1 cellular context compared by ENCODE assay signal in the genomic region with DNA sequence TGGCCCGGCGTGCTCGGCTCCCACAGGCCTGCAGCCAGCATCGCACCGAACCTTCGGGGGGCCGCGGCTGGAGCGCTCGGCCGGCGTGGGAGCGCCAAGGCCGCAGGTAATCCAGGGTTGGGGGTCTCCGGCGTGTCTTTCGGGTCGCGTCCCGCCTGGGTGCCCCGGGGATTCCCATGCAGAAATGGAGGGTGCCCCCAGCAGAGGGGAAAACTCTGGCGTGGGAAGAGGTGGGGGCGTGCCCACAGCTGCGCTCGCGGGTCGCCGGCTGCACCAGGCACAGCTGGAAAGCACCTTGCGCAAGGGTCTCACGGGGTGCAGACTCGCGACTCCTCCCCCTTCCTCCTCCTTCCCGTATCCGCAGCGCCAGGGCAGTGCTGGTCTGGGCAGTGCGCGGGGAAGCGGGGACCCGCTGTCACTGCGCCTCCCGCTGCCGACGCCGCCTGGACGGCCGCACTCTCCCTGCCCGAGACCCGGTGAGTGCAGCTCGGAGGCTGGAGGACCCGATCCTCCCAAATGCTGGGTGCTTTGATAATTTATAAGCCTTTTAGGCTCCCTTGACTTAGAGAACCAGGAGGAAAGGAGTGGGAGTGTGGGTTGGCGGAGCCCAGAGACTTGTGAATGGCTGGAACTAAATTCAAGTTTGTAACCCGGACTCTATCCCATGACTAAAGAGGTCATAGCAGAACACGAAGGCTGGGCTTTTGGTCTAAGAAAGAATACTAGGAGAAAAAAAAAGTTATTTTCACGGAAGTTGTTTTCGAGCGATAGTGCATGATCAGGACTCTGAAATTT.
A peak's percentile ranks its signal among the peaks of the same experiment; 100 is the strongest.
TF ChIP-seq lines count a peak whose summit lies in the region.

No MANE protein-coding gene starts in this region.

TF ChIP-seq in HEK293, 187 proteins besides CTCF, POLR2A, EP300 and RAD21 (continued from another document):
- TF ChIP-seq ZNF837 (tag by site-specific recombination; IDR thresholded peaks at IDR 0.05) (no peak), ZNF571 (tag by site-specific recombination; IDR thresholded peaks at IDR 0.05) (no peak), ZNF16 (tag by site-specific recombination; IDR thresholded peaks at IDR 0.05; ENCODE audit: low read depth) (no peak), ZNF610 (tag by site-specific recombination; IDR thresholded peaks at IDR 0.05; ENCODE audit: borderline replicate concordance) (no peak), ZNF2 (tag by site-specific recombination; IDR thresholded peaks at IDR 0.05) (peak; percentile 35; the same call in 1 of the 2 replicates), ZNF596 (tag by site-specific recombination; IDR thresholded peaks at IDR 0.05) (no peak), ZNF549 (tag by site-specific recombination; IDR thresholded peaks at IDR 0.05) (no peak), ZNF138 (tag by site-specific recombination; IDR thresholded peaks at IDR 0.05; ENCODE audit: borderline replicate concordance) (no peak), ZSCAN16 (tag by site-specific recombination; IDR thresholded peaks at IDR 0.05) (no peak), SALL2 (tag by site-specific recombination; IDR thresholded peaks at IDR 0.05; ENCODE audit: borderline replicate concordance) (no peak), ZBTB21 (tag by site-specific recombination; IDR thresholded peaks at IDR 0.05) (no peak), ZBTB17 (tag by site-specific recombination; IDR thresholded peaks at IDR 0.05) (peak; percentile 64), GLI4 (tag by site-specific recombination; IDR thresholded peaks at IDR 0.05) (no peak), ZNF174 (tag by site-specific recombination; IDR thresholded peaks at IDR 0.05) (no peak), ZNF366 (tag by site-specific recombination; conservative IDR thresholded peaks at IDR 0.05) (no peak), ZNF600 (tag by site-specific recombination; IDR thresholded peaks at IDR 0.05) (peak; percentile 56), GLIS1 (tag by site-specific recombination; IDR thresholded peaks at IDR 0.05) (peak; percentile 89), ZNF394 (tag by site-specific recombination; IDR thresholded peaks at IDR 0.05; ENCODE audit: borderline replicate concordance) (no peak; the same call in 1 of the 2 replicates), ZNF791 (tag by site-specific recombination; IDR thresholded peaks at IDR 0.05) (no peak), OVOL3 (tag by site-specific recombination; IDR thresholded peaks at IDR 0.05) (no peak), SP2 (tag by site-specific recombination; IDR thresholded peaks at IDR 0.05) (peak; percentile 28; the same call in 1 of the 2 replicates), ZNF701 (tag by site-specific recombination; IDR thresholded peaks at IDR 0.05) (no peak; the same call in 1 of the 2 replicates), ZBTB20 (tag by site-specific recombination; IDR thresholded peaks at IDR 0.05) (peak; percentile 82), ZNF19 (tag by site-specific recombination; IDR thresholded peaks at IDR 0.05; ENCODE audit: low read depth) (no peak), ZNF530 (tag by site-specific recombination; IDR thresholded peaks at IDR 0.05; ENCODE audit: low read depth) (no peak), ZNF624 (tag by site-specific recombination; IDR thresholded peaks at IDR 0.05) (no peak), SCRT1 (tag by site-specific recombination; IDR thresholded peaks at IDR 0.05; ENCODE audit: borderline replicate concordance) (no peak), ZNF555 (tag by site-specific recombination; conservative IDR thresholded peaks at IDR 0.05) (no peak), ZNF10 (tag by site-specific recombination; IDR thresholded peaks at IDR 0.05) (no peak), BCL11A (tag by site-specific recombination; IDR thresholded peaks at IDR 0.05; ENCODE audit: low read depth) (no peak), ZNF140 (tag by site-specific recombination; IDR thresholded peaks at IDR 0.05) (no peak), ZNF114 (tag by site-specific recombination; IDR thresholded peaks at IDR 0.05) (no peak)
- TF ChIP-seq, protein P1, sequence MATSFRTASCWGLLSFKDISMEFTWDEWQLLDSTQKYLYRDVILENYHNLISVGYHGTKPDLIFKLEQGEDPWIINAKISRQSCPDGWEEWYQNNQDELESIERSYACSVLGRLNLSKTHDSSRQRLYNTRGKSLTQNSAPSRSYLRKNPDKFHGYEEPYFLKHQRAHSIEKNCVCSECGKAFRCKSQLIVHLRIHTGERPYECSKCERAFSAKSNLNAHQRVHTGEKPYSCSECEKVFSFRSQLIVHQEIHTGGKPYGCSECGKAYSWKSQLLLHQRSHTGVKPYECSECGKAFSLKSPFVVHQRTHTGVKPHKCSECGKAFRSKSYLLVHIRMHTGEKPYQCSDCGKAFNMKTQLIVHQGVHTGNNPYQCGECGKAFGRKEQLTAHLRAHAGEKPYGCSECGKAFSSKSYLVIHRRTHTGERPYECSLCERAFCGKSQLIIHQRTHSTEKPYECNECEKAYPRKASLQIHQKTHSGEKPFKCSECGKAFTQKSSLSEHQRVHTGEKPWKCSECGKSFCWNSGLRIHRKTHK (tag by site-specific recombination; IDR thresholded peaks at IDR 0.05), result no peak
- TF ChIP-seq, protein P2, sequence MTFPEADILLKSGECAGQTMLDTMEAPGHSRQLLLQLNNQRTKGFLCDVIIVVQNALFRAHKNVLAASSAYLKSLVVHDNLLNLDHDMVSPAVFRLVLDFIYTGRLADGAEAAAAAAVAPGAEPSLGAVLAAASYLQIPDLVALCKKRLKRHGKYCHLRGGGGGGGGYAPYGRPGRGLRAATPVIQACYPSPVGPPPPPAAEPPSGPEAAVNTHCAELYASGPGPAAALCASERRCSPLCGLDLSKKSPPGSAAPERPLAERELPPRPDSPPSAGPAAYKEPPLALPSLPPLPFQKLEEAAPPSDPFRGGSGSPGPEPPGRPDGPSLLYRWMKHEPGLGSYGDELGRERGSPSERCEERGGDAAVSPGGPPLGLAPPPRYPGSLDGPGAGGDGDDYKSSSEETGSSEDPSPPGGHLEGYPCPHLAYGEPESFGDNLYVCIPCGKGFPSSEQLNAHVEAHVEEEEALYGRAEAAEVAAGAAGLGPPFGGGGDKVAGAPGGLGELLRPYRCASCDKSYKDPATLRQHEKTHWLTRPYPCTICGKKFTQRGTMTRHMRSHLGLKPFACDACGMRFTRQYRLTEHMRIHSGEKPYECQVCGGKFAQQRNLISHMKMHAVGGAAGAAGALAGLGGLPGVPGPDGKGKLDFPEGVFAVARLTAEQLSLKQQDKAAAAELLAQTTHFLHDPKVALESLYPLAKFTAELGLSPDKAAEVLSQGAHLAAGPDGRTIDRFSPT (tag by site-specific recombination; IDR thresholded peaks at IDR 0.05), result no peak
- TF ChIP-seq, protein P3, sequence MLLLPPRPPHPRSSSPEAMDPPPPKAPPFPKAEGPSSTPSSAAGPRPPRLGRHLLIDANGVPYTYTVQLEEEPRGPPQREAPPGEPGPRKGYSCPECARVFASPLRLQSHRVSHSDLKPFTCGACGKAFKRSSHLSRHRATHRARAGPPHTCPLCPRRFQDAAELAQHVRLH (tag by site-specific recombination; IDR thresholded peaks at IDR 0.05), result no peak
- TF ChIP-seq, protein P4, sequence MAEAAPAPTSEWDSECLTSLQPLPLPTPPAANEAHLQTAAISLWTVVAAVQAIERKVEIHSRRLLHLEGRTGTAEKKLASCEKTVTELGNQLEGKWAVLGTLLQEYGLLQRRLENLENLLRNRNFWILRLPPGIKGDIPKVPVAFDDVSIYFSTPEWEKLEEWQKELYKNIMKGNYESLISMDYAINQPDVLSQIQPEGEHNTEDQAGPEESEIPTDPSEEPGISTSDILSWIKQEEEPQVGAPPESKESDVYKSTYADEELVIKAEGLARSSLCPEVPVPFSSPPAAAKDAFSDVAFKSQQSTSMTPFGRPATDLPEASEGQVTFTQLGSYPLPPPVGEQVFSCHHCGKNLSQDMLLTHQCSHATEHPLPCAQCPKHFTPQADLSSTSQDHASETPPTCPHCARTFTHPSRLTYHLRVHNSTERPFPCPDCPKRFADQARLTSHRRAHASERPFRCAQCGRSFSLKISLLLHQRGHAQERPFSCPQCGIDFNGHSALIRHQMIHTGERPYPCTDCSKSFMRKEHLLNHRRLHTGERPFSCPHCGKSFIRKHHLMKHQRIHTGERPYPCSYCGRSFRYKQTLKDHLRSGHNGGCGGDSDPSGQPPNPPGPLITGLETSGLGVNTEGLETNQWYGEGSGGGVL (tag by site-specific recombination; IDR thresholded peaks at IDR 0.05), result no peak
- TF ChIP-seq, protein P5, sequence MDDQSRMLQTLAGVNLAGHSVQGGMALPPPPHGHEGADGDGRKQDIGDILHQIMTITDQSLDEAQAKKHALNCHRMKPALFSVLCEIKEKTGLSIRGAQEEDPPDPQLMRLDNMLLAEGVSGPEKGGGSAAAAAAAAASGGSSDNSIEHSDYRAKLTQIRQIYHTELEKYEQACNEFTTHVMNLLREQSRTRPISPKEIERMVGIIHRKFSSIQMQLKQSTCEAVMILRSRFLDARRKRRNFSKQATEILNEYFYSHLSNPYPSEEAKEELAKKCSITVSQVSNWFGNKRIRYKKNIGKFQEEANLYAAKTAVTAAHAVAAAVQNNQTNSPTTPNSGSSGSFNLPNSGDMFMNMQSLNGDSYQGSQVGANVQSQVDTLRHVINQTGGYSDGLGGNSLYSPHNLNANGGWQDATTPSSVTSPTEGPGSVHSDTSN (CRISPR knock-in tag; IDR thresholded peaks at IDR 0.05), result 0 out of 2 replicates have a peak, but pooled peaks have one; percentile 26
- TF ChIP-seq, protein P6, sequence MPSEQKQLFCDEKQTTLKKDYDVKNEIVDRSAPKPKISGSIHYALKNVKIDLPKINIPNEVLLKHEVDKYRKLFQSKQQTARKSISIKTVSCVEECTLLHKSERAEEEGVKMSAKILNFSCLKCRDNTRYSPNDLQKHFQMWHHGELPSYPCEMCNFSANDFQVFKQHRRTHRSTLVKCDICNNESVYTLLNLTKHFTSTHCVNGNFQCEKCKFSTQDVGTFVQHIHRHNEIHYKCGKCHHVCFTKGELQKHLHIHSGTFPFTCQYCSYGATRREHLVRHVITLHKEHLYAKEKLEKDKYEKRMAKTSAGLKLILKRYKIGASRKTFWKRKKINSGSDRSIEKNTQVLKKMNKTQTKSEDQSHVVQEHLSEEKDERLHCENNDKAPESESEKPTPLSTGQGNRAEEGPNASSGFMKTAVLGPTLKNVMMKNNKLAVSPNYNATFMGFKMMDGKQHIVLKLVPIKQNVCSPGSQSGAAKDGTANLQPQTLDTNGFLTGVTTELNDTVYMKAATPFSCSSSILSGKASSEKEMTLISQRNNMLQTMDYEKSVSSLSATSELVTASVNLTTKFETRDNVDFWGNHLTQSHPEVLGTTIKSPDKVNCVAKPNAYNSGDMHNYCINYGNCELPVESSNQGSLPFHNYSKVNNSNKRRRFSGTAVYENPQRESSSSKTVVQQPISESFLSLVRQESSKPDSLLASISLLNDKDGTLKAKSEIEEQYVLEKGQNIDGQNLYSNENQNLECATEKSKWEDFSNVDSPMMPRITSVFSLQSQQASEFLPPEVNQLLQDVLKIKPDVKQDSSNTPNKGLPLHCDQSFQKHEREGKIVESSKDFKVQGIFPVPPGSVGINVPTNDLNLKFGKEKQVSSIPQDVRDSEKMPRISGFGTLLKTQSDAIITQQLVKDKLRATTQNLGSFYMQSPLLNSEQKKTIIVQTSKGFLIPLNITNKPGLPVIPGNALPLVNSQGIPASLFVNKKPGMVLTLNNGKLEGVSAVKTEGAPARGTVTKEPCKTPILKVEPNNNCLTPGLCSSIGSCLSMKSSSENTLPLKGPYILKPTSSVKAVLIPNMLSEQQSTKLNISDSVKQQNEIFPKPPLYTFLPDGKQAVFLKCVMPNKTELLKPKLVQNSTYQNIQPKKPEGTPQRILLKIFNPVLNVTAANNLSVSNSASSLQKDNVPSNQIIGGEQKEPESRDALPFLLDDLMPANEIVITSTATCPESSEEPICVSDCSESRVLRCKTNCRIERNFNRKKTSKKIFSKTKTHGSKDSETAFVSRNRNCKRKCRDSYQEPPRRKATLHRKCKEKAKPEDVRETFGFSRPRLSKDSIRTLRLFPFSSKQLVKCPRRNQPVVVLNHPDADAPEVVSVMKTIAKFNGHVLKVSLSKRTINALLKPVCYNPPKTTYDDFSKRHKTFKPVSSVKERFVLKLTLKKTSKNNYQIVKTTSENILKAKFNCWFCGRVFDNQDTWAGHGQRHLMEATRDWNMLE (tag by site-specific recombination; conservative IDR thresholded peaks at IDR 0.05; ENCODE audit: low read depth), result no peak
- TF ChIP-seq, protein P7, sequence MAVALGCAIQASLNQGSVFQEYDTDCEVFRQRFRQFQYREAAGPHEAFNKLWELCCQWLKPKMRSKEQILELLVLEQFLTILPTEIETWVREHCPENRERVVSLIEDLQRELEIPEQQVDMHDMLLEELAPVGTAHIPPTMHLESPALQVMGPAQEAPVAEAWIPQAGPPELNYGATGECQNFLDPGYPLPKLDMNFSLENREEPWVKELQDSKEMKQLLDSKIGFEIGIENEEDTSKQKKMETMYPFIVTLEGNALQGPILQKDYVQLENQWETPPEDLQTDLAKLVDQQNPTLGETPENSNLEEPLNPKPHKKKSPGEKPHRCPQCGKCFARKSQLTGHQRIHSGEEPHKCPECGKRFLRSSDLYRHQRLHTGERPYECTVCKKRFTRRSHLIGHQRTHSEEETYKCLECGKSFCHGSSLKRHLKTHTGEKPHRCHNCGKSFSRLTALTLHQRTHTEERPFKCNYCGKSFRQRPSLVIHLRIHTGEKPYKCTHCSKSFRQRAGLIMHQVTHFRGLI (tag by site-specific recombination; IDR thresholded peaks at IDR 0.05), result no peak; the same call in 1 of the 2 replicates
- TF ChIP-seq, protein P8, sequence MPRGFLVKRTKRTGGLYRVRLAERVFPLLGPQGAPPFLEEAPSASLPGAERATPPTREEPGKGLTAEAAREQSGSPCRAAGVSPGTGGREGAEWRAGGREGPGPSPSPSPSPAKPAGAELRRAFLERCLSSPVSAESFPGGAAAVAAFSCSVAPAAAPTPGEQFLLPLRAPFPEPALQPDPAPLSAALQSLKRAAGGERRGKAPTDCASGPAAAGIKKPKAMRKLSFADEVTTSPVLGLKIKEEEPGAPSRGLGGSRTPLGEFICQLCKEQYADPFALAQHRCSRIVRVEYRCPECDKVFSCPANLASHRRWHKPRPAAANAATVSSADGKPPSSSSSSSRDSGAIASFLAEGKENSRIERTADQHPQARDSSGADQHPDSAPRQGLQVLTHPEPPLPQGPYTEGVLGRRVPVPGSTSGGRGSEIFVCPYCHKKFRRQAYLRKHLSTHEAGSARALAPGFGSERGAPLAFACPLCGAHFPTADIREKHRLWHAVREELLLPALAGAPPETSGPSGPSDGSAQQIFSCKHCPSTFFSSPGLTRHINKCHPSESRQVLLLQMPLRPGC (tag by site-specific recombination; IDR thresholded peaks at IDR 0.05), result no peak
- TF ChIP-seq, protein P9, sequence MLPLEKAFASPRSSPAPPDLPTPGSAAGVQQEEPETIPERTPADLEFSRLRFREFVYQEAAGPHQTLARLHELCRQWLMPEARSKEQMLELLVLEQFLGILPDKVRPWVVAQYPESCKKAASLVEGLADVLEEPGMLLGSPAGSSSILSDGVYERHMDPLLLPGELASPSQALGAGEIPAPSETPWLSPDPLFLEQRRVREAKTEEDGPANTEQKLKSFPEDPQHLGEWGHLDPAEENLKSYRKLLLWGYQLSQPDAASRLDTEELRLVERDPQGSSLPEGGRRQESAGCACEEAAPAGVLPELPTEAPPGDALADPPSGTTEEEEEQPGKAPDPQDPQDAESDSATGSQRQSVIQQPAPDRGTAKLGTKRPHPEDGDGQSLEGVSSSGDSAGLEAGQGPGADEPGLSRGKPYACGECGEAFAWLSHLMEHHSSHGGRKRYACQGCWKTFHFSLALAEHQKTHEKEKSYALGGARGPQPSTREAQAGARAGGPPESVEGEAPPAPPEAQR (tag by site-specific recombination; IDR thresholded peaks at IDR 0.05), result no peak
